In genomic region chr14:21275261-21275858, GRCh38 we compare ENCODE assay signal across 20 cellular contexts. TPM values are rescaled to one million over a fixed set of nuclear protein-coding genes. Genes with fewer than 3 reads are reported as not detected.
DNase-seq lines count a peak whose midpoint lies in the region; ATAC-seq and TF ChIP-seq lines count a peak whose summit lies in the region.
"Had no signal": no experiment of that assay in that cellular context is flagged by ENCODE, and none has a peak within 500 bp of the region (broad histone marks: within the 10 kb centered on the region; RNA-seq: fewer than 3 reads in every experiment).

No MANE protein-coding gene starts in this region.

- H3K36me3 ChIP-seq in thymus (ENCODE audit: control insufficient read depth, insufficient read depth) (no peaks in the 10 kb centered on the region), GM23338 (ENCODE audit: insufficient read depth) (no peaks in the 10 kb centered on the region)
- H3K36me3 ChIP-seq: gastroesophageal sphincter had no signal

- H3K9me2 ChIP-seq in GM23338 (ENCODE audit: insufficient read depth) = no peaks in the 10 kb centered on the region

- H3K27me3 ChIP-seq in thymus (ENCODE audit: control insufficient read depth, insufficient read depth) (no peaks in the 10 kb centered on the region), GM23338 (ENCODE audit: insufficient read depth) (no peaks in the 10 kb centered on the region)
- no peaks in the 10 kb centered on the region for H3K27me3 ChIP-seq in CD4-positive, alpha-beta T cell (ENCODE audit: control insufficient read depth, insufficient read depth, low read length)
- H3K27me3 ChIP-seq: gastroesophageal sphincter had no signal

- H3K27ac ChIP-seq in thymus (ENCODE audit: low read depth) (peak overlapping the region; percentile 84), GM23338 (ENCODE audit: low read depth) (no peak overlapping the region)
- no peak overlapping the region for H3K27ac ChIP-seq in CD4-positive, alpha-beta T cell (ENCODE audit: low read depth, low read length)
- H3K27ac ChIP-seq: gastroesophageal sphincter had no signal

- H3K4me3 ChIP-seq in thymus (ENCODE audit: low read length) (peak overlapping the region; percentile 11), GM23338 (no peak overlapping the region)
- H3K4me3 ChIP-seq: gastroesophageal sphincter had no signal

- no peaks in the 10 kb centered on the region for H3K9me3 Mint-ChIP-seq in activated CD8-positive, alpha-beta memory T cell treated with anti-CD3 and anti-CD28 coated beads, Interleukin-2, amount 10 ng/mL, durations not matched to agents 7 days and 5 days (ENCODE audit: low read depth)
- H3K9me3 Mint-ChIP-seq in CD4-positive, alpha-beta T cell = no peaks in the 10 kb centered on the region
- H3K9me3 Mint-ChIP-seq in GM23338 = no peaks in the 10 kb centered on the region
- H3K9me3 Mint-ChIP-seq: activated CD4-positive, alpha-beta T cell treated with anti-CD3 and anti-CD28 coated beads, Interleukin-2, amount 10 ng/mL, durations not matched to agents 24 days and 14 days had no signal

- H3K4me1 Mint-ChIP-seq in activated CD8-positive, alpha-beta memory T cell treated with anti-CD3 and anti-CD28 coated beads, Interleukin-2, amount 10 ng/mL, durations not matched to agents 7 days and 5 days = peaks cover 4% of the 10 kb centered on the region
- H3K4me1 Mint-ChIP-seq in CD4-positive, alpha-beta T cell (ENCODE audit: low read depth) = peaks cover 5% of the 10 kb centered on the region
- H3K4me1 Mint-ChIP-seq in GM23338 = no peaks in the 10 kb centered on the region

- no peaks in the 10 kb centered on the region for H3K9me3 ChIP-seq in thymus (ENCODE audit: control insufficient read depth)
- no peaks in the 10 kb centered on the region for H3K9me3 ChIP-seq in CD4-positive, alpha-beta T cell (ENCODE audit: control insufficient read depth, low read length)
- H3K9me3 ChIP-seq: gastroesophageal sphincter had no signal

- no peak for TF ChIP-seq CTCF in CD4-positive, alpha-beta T cell (IDR thresholded peaks at IDR 0.05)
- no peak for TF ChIP-seq CTCF in GM23338 (conservative IDR thresholded peaks at IDR 0.05; ENCODE audit: low read depth in 2 of 2)

- no peaks in the 10 kb centered on the region for H3K36me3 Mint-ChIP-seq in activated CD8-positive, alpha-beta memory T cell treated with anti-CD3 and anti-CD28 coated beads, Interleukin-2, amount 10 ng/mL, durations not matched to agents 7 days and 5 days
- no peaks in the 10 kb centered on the region for H3K36me3 Mint-ChIP-seq in CD4-positive, alpha-beta T cell (ENCODE audit: low read depth)
- H3K36me3 Mint-ChIP-seq in GM23338 (ENCODE audit: low read depth) = no peaks in the 10 kb centered on the region

- intact Hi-C loops in left cardiac atrium (cut with DNase I) = no loop called here
- intact Hi-C loops in CD4-positive, alpha-beta T cell (cut with DNase I, micrococcal nuclease) = no loop called here

- H2AFZ ChIP-seq in GM23338 = no peak overlapping the region

- CTCF ChIA-PET in activated CD8-positive, alpha-beta memory T cell treated with anti-CD3 and anti-CD28 coated beads, Interleukin-2, amount 10 ng/mL, durations not matched to agents 7 days and 5 days (lab: Charles Lee) = interaction anchor here (0.7 kb wide), 1 partner anchor 933 kb away, joined by 3 read pairs; no protein-coding TSS in a partner anchor
- CTCF ChIA-PET in CD4-positive, alpha-beta T cell (lab: Charles Lee) = no interaction called here

- WGBS in thymus = 79% methylated on average over 9 of the region's 9 CpGs

- no peak overlapping the region for H3K4me3 Mint-ChIP-seq in activated CD8-positive, alpha-beta memory T cell treated with anti-CD3 and anti-CD28 coated beads, Interleukin-2, amount 10 ng/mL, durations not matched to agents 7 days and 5 days
- no peak overlapping the region for H3K4me3 Mint-ChIP-seq in CD4-positive, alpha-beta T cell
- H3K4me3 Mint-ChIP-seq in GM23338 = no peak overlapping the region
- H3K4me3 Mint-ChIP-seq: activated CD4-positive, alpha-beta T cell treated with anti-CD3 and anti-CD28 coated beads, Interleukin-2, amount 10 ng/mL, durations not matched to agents 24 days and 14 days had no signal

- no peak overlapping the region for H3K4me2 ChIP-seq in GM23338

- no peaks in the 10 kb centered on the region for H3K27me3 Mint-ChIP-seq in activated CD8-positive, alpha-beta memory T cell treated with anti-CD3 and anti-CD28 coated beads, Interleukin-2, amount 10 ng/mL, durations not matched to agents 7 days and 5 days
- H3K27me3 Mint-ChIP-seq in CD4-positive, alpha-beta T cell = no peaks in the 10 kb centered on the region
- H3K27me3 Mint-ChIP-seq in GM23338 (ENCODE audit: insufficient read depth, low read depth, poor library complexity) = peaks cover 6% of the 10 kb centered on the region

- H3F3A ChIP-seq in GM23338 (replicated peaks; ENCODE audit: low read depth) = no peaks in the 10 kb centered on the region; the same call in 1 of the 2 replicates

- no peak for ATAC-seq in activated CD8-positive, alpha-beta memory T cell treated with anti-CD3 and anti-CD28 coated beads, Interleukin-2, amount 10 ng/mL, durations not matched to agents 7 days and 5 days
- ATAC-seq in left cardiac atrium (no peak), GM23338 (no peak)
- ATAC-seq in CD4-positive, alpha-beta T cell (ENCODE audit: poor library complexity) = no peak
- ATAC-seq: esophagus mucosa, gastroesophageal sphincter had no signal

- no peak overlapping the region for H3K27ac Mint-ChIP-seq in activated CD8-positive, alpha-beta memory T cell treated with anti-CD3 and anti-CD28 coated beads, Interleukin-2, amount 10 ng/mL, durations not matched to agents 7 days and 5 days
- H3K27ac Mint-ChIP-seq in CD4-positive, alpha-beta T cell = no peak overlapping the region
- no peak overlapping the region for H3K27ac Mint-ChIP-seq in GM23338
- H3K27ac Mint-ChIP-seq: activated CD4-positive, alpha-beta T cell treated with anti-CD3 and anti-CD28 coated beads, Interleukin-2, amount 10 ng/mL, durations not matched to agents 24 days and 14 days had no signal

- peak; percentile 19 for DNase-seq in activated CD8-positive, alpha-beta memory T cell treated with anti-CD3 and anti-CD28 coated beads, Interleukin-2, amount 10 ng/mL, durations not matched to agents 7 days and 5 days
- DNase-seq in activated CD8-positive, alpha-beta memory T cell treated with anti-CD3 and anti-CD28 coated beads, Interleukin-2, amount 50 U/mL, for 4 hours = no peak
- DNase-seq in NCI-H524 (lab: John Stamatoyannopoulos, UW) (peak; percentile 75 to 92), cerebellum (ENCODE audit: low spot score) (peak; percentile 59), left cardiac atrium (no peak), GM23338 (ENCODE audit: low spot score) (no peak)
- no peak for DNase-seq in CD4-positive, alpha-beta T cell
- DNase-seq: activated CD4-positive, alpha-beta T cell treated with anti-CD3 and anti-CD28 coated beads, Interleukin-2, amount 10 ng/mL, durations not matched to agents 24 days and 14 days; activated naive CD4-positive, alpha-beta T cell; activated T-cell treated with anti-CD3 and anti-CD28 coated beads for 4 hours; effector CD4-positive, alpha-beta T cell; Kasumi-1; NCI-H1092 treated with DMSO at 0.1 percent for 48 hours; stimulated activated CD8-positive, alpha-beta memory T cell treated with anti-CD3 and anti-CD28 coated beads, Interleukin-4, amount 100 ng/mL, for 48 hours; substantia nigra had no signal

- POLR2A ChIA-PET in CD4-positive, alpha-beta T cell (lab: Charles Lee) = interaction anchor here (1.2 kb wide), 1 partner anchor 13 kb away, joined by 4 read pairs; no protein-coding TSS in a partner anchor

- H4K20me1 ChIP-seq in GM23338 (replicated peaks; ENCODE audit: insufficient read depth) = no peaks in the 10 kb centered on the region

- no peaks in the 10 kb centered on the region for H3K79me2 ChIP-seq in GM23338 (replicated peaks; ENCODE audit: insufficient read depth)

- H3K4me1 ChIP-seq in thymus (ENCODE audit: control insufficient read depth, insufficient read depth, low read length) = peaks cover 5% of the 10 kb centered on the region
- no peaks in the 10 kb centered on the region for H3K4me1 ChIP-seq in GM23338 (ENCODE audit: insufficient read depth)
- H3K4me1 ChIP-seq: gastroesophageal sphincter had no signal

TF ChIP-seq in GM23338, 12 proteins besides CTCF, POLR2A, EP300 and RAD21 (continues in another document):
- no peak for TF ChIP-seq ETS1 (IDR thresholded peaks at IDR 0.05)
- TF ChIP-seq NANOG (IDR thresholded peaks at IDR 0.05; ENCODE audit: borderline replicate concordance) = no peak
- no peak for TF ChIP-seq JUNB (IDR thresholded peaks at IDR 0.05; ENCODE audit: unreplicated experiment)

RNA-seq across cellular contexts. Expression of gene RPGRIP1, which starts 4.5 kb away (rescaled TPM):
- total RNA-seq in activated CD8-positive, alpha-beta memory T cell treated with anti-CD3 and anti-CD28 coated beads, Interleukin-2, amount 10 ng/mL, durations not matched to agents 7 days and 5 days = not detected
- 6.0 TPM for total RNA-seq in cerebellum
- 0.30 TPM for polyA plus RNA-seq in thymus
- total RNA-seq in left cardiac atrium = under 1 TPM; 0.26 to 0.38 TPM
- not detected for total RNA-seq in CD4-positive, alpha-beta T cell
- 0.93 and 1.6 TPM in 2 replicates for total RNA-seq in GM23338 (2014; rRNA removed; shearing (Covaris generic))
- 0.24 and 0.26 TPM in 2 replicates for polyA plus RNA-seq in GM23338 (2016; fragmentation: Nextera tagmentation; extraction: Ambion mirVana)
- total RNA-seq: activated CD4-positive, alpha-beta T cell treated with anti-CD3 and anti-CD28 coated beads, Interleukin-2, amount 10 ng/mL, durations not matched to agents 24 days and 14 days; esophagus mucosa; pulmonary artery endothelial cell had no signal
- polyA plus RNA-seq: neural cell had no signal

RNA-seq across cellular contexts. Expression of gene HNRNPC, which starts 6.1 kb away (rescaled TPM):
- 100 to 1,000 TPM; 718 to 921 TPM for total RNA-seq in activated CD8-positive, alpha-beta memory T cell treated with anti-CD3 and anti-CD28 coated beads, Interleukin-2, amount 10 ng/mL, durations not matched to agents 7 days and 5 days
- total RNA-seq in cerebellum (539 TPM), left cardiac atrium (100 to 1,000 TPM; 254 TPM)
- polyA plus RNA-seq in thymus (909 TPM), GM23338 (2016; fragmentation: Nextera tagmentation; extraction: Ambion mirVana) (1,257 and 1,296 TPM in 2 replicates)
- total RNA-seq in CD4-positive, alpha-beta T cell = 100 to 1,000 TPM; 507 to 528 TPM
- total RNA-seq in GM23338 (2014; rRNA removed; shearing (Covaris generic)) = 1,259 and 1,323 TPM in 2 replicates

Comparison
In these comparisons a context has a peak if more than half of its experiments do, and no peak if none do; other contexts are left out.
1. DNase-seq: peak in activated CD8-positive, alpha-beta memory T cell treated with anti-CD3 and anti-CD28 coated beads, Interleukin-2, amount 10 ng/mL, durations not matched to agents 7 days and 5 days (single experiment), NCI-H524 (2 of 2) and cerebellum (single experiment); none in activated CD8-positive, alpha-beta memory T cell treated with anti-CD3 and anti-CD28 coated beads, Interleukin-2, amount 50 U/mL, for 4 hours (single experiment), left cardiac atrium (single experiment), CD4-positive, alpha-beta T cell (0 of 10) and GM23338 (single experiment).